In genomic region chr2:71282493-71282892, GRCh38 we compare ENCODE assay signal across 12 cellular contexts. TPM values are rescaled to one million over a fixed set of nuclear protein-coding genes. Genes with fewer than 3 reads are reported as not detected.
A peak's percentile ranks its signal among the peaks of the same experiment; 100 is the strongest.
DNase-seq lines count a peak whose midpoint lies in the region; ATAC-seq and TF ChIP-seq lines count a peak whose summit lies in the region.
"Had no signal": no experiment of that assay in that cellular context is flagged by ENCODE, and none has a peak within 500 bp of the region (broad histone marks: within the 10 kb centered on the region; RNA-seq: fewer than 3 reads in every experiment).

No MANE protein-coding gene starts in this region.

- no peaks in the 10 kb centered on the region for H3K9me3 ChIP-seq in breast epithelium
- H3K9me3 ChIP-seq in endodermal cell (ENCODE audit: control insufficient read depth, low read length): no peaks in the 10 kb centered on the region
- no peaks in the 10 kb centered on the region for H3K9me3 ChIP-seq in tibial nerve
- H3K9me3 ChIP-seq: BLaER1 treated with 17β-estradiol and CSF1 and Interleukin-3, amounts not matched to agents 10 nM and 100 nM had no signal

- H3K9me3 Mint-ChIP-seq in MCF 10A (ENCODE audit: unreplicated experiment) (no peaks in the 10 kb centered on the region), endodermal cell (no peaks in the 10 kb centered on the region)
- H3K9me3 Mint-ChIP-seq: naive thymus-derived CD8-positive, alpha-beta T cell had no signal

- H3K4me1 Mint-ChIP-seq in MCF 10A (ENCODE audit: insufficient read depth, unreplicated experiment) (peaks cover 10% of the 10 kb centered on the region), endodermal cell (peaks cover 24% of the 10 kb centered on the region)

- H3K4me3 Mint-ChIP-seq in MCF 10A (ENCODE audit: unreplicated experiment) (no peak overlapping the region), endodermal cell (no peak overlapping the region)
- H3K4me3 Mint-ChIP-seq: naive thymus-derived CD8-positive, alpha-beta T cell had no signal

- POLR2A ChIA-PET in MCF 10A (lab: Yijun Ruan, JAX): interaction anchor here (0.6 to 2.0 kb wide), 5 partner anchors 9 to 57 kb away, joined by 3 to 10 read pairs (median 3); partner anchors contain the start of gene PAIP2B

- H3K36me3 Mint-ChIP-seq in MCF 10A (ENCODE audit: insufficient read depth, unreplicated experiment) (no peaks in the 10 kb centered on the region), endodermal cell (ENCODE audit: low read depth) (no peaks in the 10 kb centered on the region)
- H3K36me3 Mint-ChIP-seq: naive thymus-derived CD8-positive, alpha-beta T cell had no signal

- H3K27me3 ChIP-seq in breast epithelium (peaks cover 0 to 32% of the 10 kb centered on the region in 2 donors), endodermal cell (ENCODE audit: control insufficient read depth, insufficient read depth, low read length, poor library complexity, severe bottlenecking) (no peaks in the 10 kb centered on the region), tibial nerve (peaks cover 0 to 19% of the 10 kb centered on the region in 2 donors)
- H3K27me3 ChIP-seq: BLaER1 treated with 17β-estradiol and CSF1 and Interleukin-3, amounts not matched to agents 10 nM and 100 nM had no signal

- DNase-seq in MCF 10A (ENCODE audit: unreplicated experiment) (peak; percentile 34), breast epithelium (ENCODE audit: low spot score in 2 of 2) (no peak), NCI-H460 (ENCODE audit: extremely low read depth, low read depth) (peak; percentile 19), endodermal cell (peak; percentile 55), tibial nerve (ENCODE audit: low spot score in 2 of 2) (no peak), NCI-H2171 (lab: John Stamatoyannopoulos, UW) (no peak)
- no peak for DNase-seq in activated naive CD4-positive, alpha-beta T cell treated with anti-CD3 and anti-CD28 coated beads, Interleukin-2, amount 50 U/mL, for 16 hours
- DNase-seq: naive thymus-derived CD8-positive, alpha-beta T cell; NCI-H2081 treated with DMSO at 0.1 percent for 48 hours; stimulated activated CD4-positive, alpha-beta T cell treated with anti-CD3 and anti-CD28 coated beads, Interleukin-4, amount 100 ng/mL, for 24 hours had no signal

- no peak for ATAC-seq in HG03354 (IDR thresholded peaks at IDR 0.05; ENCODE audit: poor library complexity, severe bottlenecking, unreplicated experiment)

- TF ChIP-seq EP300 in tibial nerve (IDR thresholded peaks at IDR 0.05): no peak

- TF ChIP-seq POLR2A in breast epithelium (IDR thresholded peaks at IDR 0.05) (no peak), tibial nerve (IDR thresholded peaks at IDR 0.05) (no peak)

- intact Hi-C loops in MCF 10A (cut with micrococcal nuclease): loop anchor here (1.0 kb wide), 1 partner anchor 58 kb away; no protein-coding TSS in a partner anchor
- intact Hi-C loops in breast epithelium (cut with DNase I; ENCODE audit: low total_unique reads): no loop called here

- H3K27me3 Mint-ChIP-seq in MCF 10A (ENCODE audit: insufficient read depth, unreplicated experiment): no peaks in the 10 kb centered on the region
- H3K27me3 Mint-ChIP-seq in endodermal cell (ENCODE audit: insufficient read depth): peaks cover 17% of the 10 kb centered on the region

- no peak overlapping the region for H3K9ac ChIP-seq in endodermal cell (ENCODE audit: extremely low read depth, low read length, poor library complexity, severe bottlenecking)
- H3K9ac ChIP-seq: BLaER1 treated with 17β-estradiol and CSF1 and Interleukin-3, amounts not matched to agents 10 nM and 100 nM had no signal

- H3K4me3 ChIP-seq in breast epithelium (no peak overlapping the region), endodermal cell (ENCODE audit: low read length) (no peak overlapping the region), tibial nerve (no peak overlapping the region)
- H3K4me3 ChIP-seq: BLaER1 treated with 17β-estradiol and CSF1 and Interleukin-3, amounts not matched to agents 10 nM and 100 nM had no signal

- TF ChIP-seq CTCF in MCF 10A (IDR thresholded peaks at IDR 0.05; ENCODE audit: unreplicated experiment) (peak; percentile 26), breast epithelium (IDR thresholded peaks at IDR 0.05) (no peak), endodermal cell (conservative IDR thresholded peaks at IDR 0.05) (peak; percentile 67), tibial nerve (IDR thresholded peaks at IDR 0.05) (peak in 3 of 5 experiments; percentile 5 to 12 (median 12))

- H3K27ac Mint-ChIP-seq in MCF 10A (ENCODE audit: low read depth, unreplicated experiment) (no peak overlapping the region), endodermal cell (no peak overlapping the region)
- H3K27ac Mint-ChIP-seq: naive thymus-derived CD8-positive, alpha-beta T cell had no signal

- CTCF ChIA-PET in MCF 10A (lab: Yijun Ruan, JAX): interaction anchor here (0.7 to 6.1 kb wide), 8 partner anchors 11 to 228 kb away, joined by 3 to 53 read pairs (median 4); no protein-coding TSS in a partner anchor

- H3K4me1 ChIP-seq in breast epithelium (no peaks in the 10 kb centered on the region), endodermal cell (ENCODE audit: control insufficient read depth, insufficient read depth, low read length) (no peaks in the 10 kb centered on the region), tibial nerve (peaks cover 0 to 27% (median 6%) of the 10 kb centered on the region in 4 donors)
- H3K4me1 ChIP-seq: BLaER1 treated with 17β-estradiol and CSF1 and Interleukin-3, amounts not matched to agents 10 nM and 100 nM had no signal

- no peaks in the 10 kb centered on the region for H3K36me3 ChIP-seq in breast epithelium
- no peaks in the 10 kb centered on the region for H3K36me3 ChIP-seq in endodermal cell (ENCODE audit: control insufficient read depth, insufficient read depth, low read length)
- H3K36me3 ChIP-seq in tibial nerve: no peaks in the 10 kb centered on the region
- H3K36me3 ChIP-seq: BLaER1 treated with 17β-estradiol and CSF1 and Interleukin-3, amounts not matched to agents 10 nM and 100 nM had no signal

- H3K27ac ChIP-seq in breast epithelium (no peak overlapping the region), endodermal cell (ENCODE audit: low read depth, low read length) (no peak overlapping the region), tibial nerve (peak overlapping the region in 2 of 4 donors; percentile 63 to 91)
- H3K27ac ChIP-seq: BLaER1 treated with 17β-estradiol and CSF1 and Interleukin-3, amounts not matched to agents 10 nM and 100 nM had no signal

- BruUV-seq in MCF 10A (replicated peaks; lab: Mats Ljungman, UMichigan): no TSS peak

RNA-seq across cellular contexts. Expression of gene ZNF638, which starts 49.1 kb away (rescaled TPM):
- total RNA-seq in MCF 10A (2022) (112 and 142 TPM in 2 replicates), breast epithelium (100 to 1,000 TPM; 203 to 290 (median 266) TPM), endodermal cell (100 to 1,000 TPM; 196 to 208 TPM), tibial nerve (100 to 1,000 TPM; 202 to 286 (median 252) TPM)
- 127 and 137 TPM in 2 replicates for total RNA-seq in NCI-H460 (2014; rRNA removed; shearing (Covaris generic))
- polyA plus RNA-seq in NCI-H460 (2014; cell fraction: nucleus; rRNA removed): 114 and 141 TPM in 2 replicates
- polyA plus RNA-seq in endodermal cell (2013, experiment 1 of 2): 134 TPM
- polyA plus RNA-seq in endodermal cell (2013, experiment 2 of 2): 125 TPM

RNA-seq across cellular contexts. Expression of gene PAIP2B, which starts 55.6 kb away (rescaled TPM):
- 1.4 and 1.8 TPM in 2 replicates for total RNA-seq in MCF 10A (2022)
- total RNA-seq in breast epithelium: 10 to 100 TPM in 1 of 3 donors, 1 to 10 TPM in 2; 6.9 to 13.0 (median 9.0) TPM
- 0.55 and 0.97 TPM in 2 replicates for total RNA-seq in NCI-H460 (2014; rRNA removed; shearing (Covaris generic))
- 0.85 and 1.1 TPM in 2 replicates for polyA plus RNA-seq in NCI-H460 (2014; cell fraction: nucleus; rRNA removed)
- 10 to 100 TPM; 21.2 to 29.6 TPM for total RNA-seq in endodermal cell
- 6.8 TPM for polyA plus RNA-seq in endodermal cell (2013, experiment 1 of 2)
- 5.9 TPM for polyA plus RNA-seq in endodermal cell (2013, experiment 2 of 2)
- 10 to 100 TPM in 3 of 4 donors, 1 to 10 TPM in 1; 5.7 to 22.1 (median 13.6) TPM for total RNA-seq in tibial nerve

Comparison
In these comparisons a context has a peak if more than half of its experiments do, and no peak if none do; other contexts are left out.
1. DNase-seq: peak in MCF 10A (single experiment), NCI-H460 (single experiment) and endodermal cell (single experiment); none in breast epithelium (0 of 2), tibial nerve (0 of 2), NCI-H2171 (single experiment) and activated naive CD4-positive, alpha-beta T cell treated with anti-CD3 and anti-CD28 coated beads, Interleukin-2, amount 50 U/mL, for 16 hours (single experiment).
2. CTCF ChIP-seq: peak in MCF 10A (single experiment), endodermal cell (single experiment) and tibial nerve (3 of 5); none in breast epithelium (0 of 3).